10 cellular contexts compared by ENCODE assay signal in genomic region chr9:81113408-81114124, GRCh38.
DNase-seq lines count a peak whose midpoint lies in the region; ATAC-seq and TF ChIP-seq lines count a peak whose summit lies in the region.
"Had no signal": no experiment of that assay in that cellular context is flagged by ENCODE, and none has a peak within 500 bp of the region (broad histone marks: within the 10 kb centered on the region; RNA-seq: fewer than 3 reads in every experiment).

No MANE protein-coding gene starts in this region.

- peaks cover 6% of the 10 kb centered on the region for H3K4me1 Mint-ChIP-seq in memory B cell

- ATAC-seq in GM18909 (IDR thresholded peaks at IDR 0.05; ENCODE audit: poor library complexity, unreplicated experiment) (peak; percentile 64), memory B cell (ENCODE audit: low read depth) (peak; percentile 74), psoas muscle (no peak)

- no peak for TF ChIP-seq CTCF in psoas muscle (IDR thresholded peaks at IDR 0.05)

- 49 to 56% (median 50%) methylated on average over 7 of the region's 7 CpGs for WGBS in psoas muscle, 3 donors

- intact Hi-C loops in psoas muscle (cut with DNase I) = no loop called here

- H3K4me3 Mint-ChIP-seq in memory B cell = peak overlapping the region; percentile 9

- H3K9me3 Mint-ChIP-seq in memory B cell = no peaks in the 10 kb centered on the region

- no peaks in the 10 kb centered on the region for H3K27me3 ChIP-seq in psoas muscle (ENCODE audit: insufficient read depth in 3 of 3, low read length in 2 of 3)
- H3K27me3 ChIP-seq: SJSA1 had no signal

- no peak overlapping the region for H3K27ac Mint-ChIP-seq in memory B cell

- H3K27ac ChIP-seq in psoas muscle = no peak overlapping the region
- H3K27ac ChIP-seq: SJSA1 had no signal

- H3K36me3 Mint-ChIP-seq in memory B cell = no peaks in the 10 kb centered on the region

- DNase-seq in HT1080 (ENCODE audit: low read depth) (peak; percentile 9), NCI-H82 (lab: John Stamatoyannopoulos, UW) (peak; percentile 58), memory B cell (ENCODE audit: low spot score in 2 of 2) (no peak), psoas muscle (no peak), SK-N-DZ (ENCODE audit: low spot score) (no peak), HUDEP-2 (lab: John Stamatoyannopoulos, UW; ENCODE audit: unreplicated experiment in 76 of 76) (no peak), GM03348 (ENCODE audit: low spot score) (no peak)
- DNase-seq: stimulated activated CD4-positive, alpha-beta T cell treated with anti-CD3 and anti-CD28 coated beads, Interleukin-12 subunit alpha, Interleukin-12 subunit beta, amount 100 ng/mL, for 4 hours had no signal

- H3K4me1 ChIP-seq in psoas muscle = no peaks in the 10 kb centered on the region

- H3K9me3 ChIP-seq in psoas muscle = no peaks in the 10 kb centered on the region
- H3K9me3 ChIP-seq: SJSA1 had no signal

- no peak overlapping the region for H3K4me3 ChIP-seq in psoas muscle
- H3K4me3 ChIP-seq: SJSA1 had no signal

- peaks cover 6% of the 10 kb centered on the region for H3K27me3 Mint-ChIP-seq in memory B cell

- no peaks in the 10 kb centered on the region for H3K36me3 ChIP-seq in psoas muscle (ENCODE audit: insufficient read depth in 1 of 2, low read depth in 1 of 2)
- H3K36me3 ChIP-seq: SJSA1 had no signal

Comparison
In these comparisons a context has a peak if more than half of its experiments do, and no peak if none do; other contexts are left out.
1. ATAC-seq: peak in GM18909 (single experiment) and memory B cell (single experiment); none in psoas muscle (0 of 4).
2. DNase-seq: peak in HT1080 (single experiment) and NCI-H82 (single experiment); none in memory B cell (0 of 2), psoas muscle (0 of 2), SK-N-DZ (single experiment), HUDEP-2 (0 of 76) and GM03348 (single experiment).